19 cellular contexts compared by ENCODE assay signal in the genomic region with DNA sequence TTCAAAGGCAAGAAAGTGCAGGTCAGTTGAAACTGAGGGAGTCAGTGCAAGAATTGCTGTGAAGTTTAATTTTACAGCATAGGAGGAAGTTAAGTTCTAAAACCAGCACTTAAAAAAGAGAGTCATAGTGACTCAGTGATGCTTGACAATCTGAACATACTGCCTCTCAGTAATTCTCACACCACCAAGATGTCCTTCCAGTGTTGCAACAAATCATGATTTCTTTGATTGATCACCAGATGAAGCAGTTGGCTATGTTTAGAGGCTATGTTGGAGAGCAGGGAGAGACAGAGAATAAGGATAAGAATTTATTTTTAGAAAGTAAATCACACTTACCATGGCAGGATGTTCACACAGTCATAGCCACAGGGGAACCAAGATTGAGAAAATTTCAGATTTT. TPM values are rescaled to one million over a fixed set of nuclear protein-coding genes. Genes with fewer than 3 reads are reported as not detected.
DNase-seq lines count a peak whose midpoint lies in the region; ATAC-seq and TF ChIP-seq lines count a peak whose summit lies in the region.
"Had no signal": no experiment of that assay in that cellular context is flagged by ENCODE, and none has a peak within 500 bp of the region (broad histone marks: within the 10 kb centered on the region; RNA-seq: fewer than 3 reads in every experiment).

No MANE protein-coding gene starts in this region.

- ATAC-seq in GM18867 (IDR thresholded peaks at IDR 0.05; ENCODE audit: unreplicated experiment) (peak; percentile 58), lower lobe of right lung (peak; percentile 28 to 29)

- no peaks in the 10 kb centered on the region for H3K27me3 ChIP-seq in PC-9 (ENCODE audit: insufficient read depth, low read depth)
- no peaks in the 10 kb centered on the region for H3K27me3 ChIP-seq in lower lobe of right lung (ENCODE audit: low read depth)

- H3K9me3 ChIP-seq in PC-9 (ENCODE audit: insufficient read depth, low read depth) (no peaks in the 10 kb centered on the region), lower lobe of right lung (no peaks in the 10 kb centered on the region)

- H3K4me3 ChIP-seq in AG10803 (ENCODE audit: low read length), result no peak overlapping the region
- no peak overlapping the region for H3K4me3 ChIP-seq in PC-9
- no peak overlapping the region for H3K4me3 ChIP-seq in lower lobe of right lung
- H3K4me3 ChIP-seq: coronary artery, smooth muscle cell had no signal

- H3K4me1 ChIP-seq in PC-9 (replicated peaks; ENCODE audit: insufficient read depth) (peaks cover 36% of the 10 kb centered on the region), lower lobe of right lung (no peaks in the 10 kb centered on the region)

- no peak overlapping the region for H2AFZ ChIP-seq in PC-9

- H3F3A ChIP-seq in PC-9 (ENCODE audit: insufficient read depth, low read depth), result peaks cover 6% of the 10 kb centered on the region; the same call in 1 of the 2 replicates

- intact Hi-C loops in PC-9 (cut with micrococcal nuclease; ENCODE audit: unreplicated experiment), result no loop called here
- intact Hi-C loops in lower lobe of right lung (cut with DNase I), result no loop called here
- intact Hi-C loops in cardiac septum (cut with DNase I), result no loop called here

- H4K20me1 ChIP-seq in PC-9 (ENCODE audit: insufficient read depth), result no peaks in the 10 kb centered on the region

- H3K79me2 ChIP-seq in PC-9 (ENCODE audit: low read depth), result peaks cover 60% of the 10 kb centered on the region

- TF ChIP-seq CTCF in AG10803 (conservative IDR thresholded peaks at IDR 0.05; ENCODE audit: low read length) (no peak), PC-9 (conservative IDR thresholded peaks at IDR 0.05) (no peak), lower lobe of right lung (IDR thresholded peaks at IDR 0.05) (no peak)

- H3K36me3 ChIP-seq in PC-9 (ENCODE audit: low read depth), result no peaks in the 10 kb centered on the region
- no peaks in the 10 kb centered on the region for H3K36me3 ChIP-seq in lower lobe of right lung

- CTCF ChIA-PET in PC-9 (lab: Charles Lee), result no interaction called here

- BruUV-seq in PC-9 (replicated peaks; lab: Mats Ljungman, UMichigan), result no TSS peak

- peak; percentile 70 for DNase-seq in AG10803 (ENCODE audit: low read depth)
- DNase-seq in PC-9, result peak in 1 of 2 experiments; percentile 59
- DNase-seq in lower lobe of right lung, result no peak
- DNase-seq in DMS 273 (lab: John Stamatoyannopoulos, UW; ENCODE audit: unreplicated experiment), result no peak
- DNase-seq in activated CD4-positive, CD25-positive, alpha-beta regulatory T cell (lab: John Stamatoyannopoulos, UW), result no peak
- no peak for DNase-seq in cardiac septum (ENCODE audit: low spot score)
- DNase-seq in NCI-H1105 (lab: John Stamatoyannopoulos, UW), result no peak
- DNase-seq: ACHN; activated CD4-positive, alpha-beta T cell treated with anti-CD3 and anti-CD28 coated beads, Interleukin-2, amount 50 U/mL, for 48 hours; amniotic stem cell; DMS153; KG1; mesendoderm; NCI-H1694 treated with DMSO at 0.1 percent for 48 hours; NCI-H526 treated with DMSO at 0.1 percent for 48 hours; occipital lobe had no signal

- peak overlapping the region; percentile 44; the same call in 1 of the 2 replicates for H3K27ac ChIP-seq in PC-9
- H3K27ac ChIP-seq in lower lobe of right lung, result no peak overlapping the region
- H3K27ac ChIP-seq: coronary artery had no signal

- no peak overlapping the region for H3K4me2 ChIP-seq in PC-9
- H3K4me2 ChIP-seq: smooth muscle cell had no signal

- POLR2A ChIA-PET in PC-9 (lab: Charles Lee; ENCODE audit: unreplicated experiment), result no interaction called here

- H3K9me2 ChIP-seq in PC-9 (ENCODE audit: insufficient read depth), result no peaks in the 10 kb centered on the region

RNA-seq across cellular contexts. Expression of gene TRIM2, which starts 13.2 kb away (rescaled TPM):
- total RNA-seq in PC-9 (2021) (56.0 and 87.0 TPM in 2 replicates), lower lobe of right lung (32.6 TPM), cardiac septum (23.4 TPM)
